ENCODE assay signal across 10 cellular contexts in the genomic region with DNA sequence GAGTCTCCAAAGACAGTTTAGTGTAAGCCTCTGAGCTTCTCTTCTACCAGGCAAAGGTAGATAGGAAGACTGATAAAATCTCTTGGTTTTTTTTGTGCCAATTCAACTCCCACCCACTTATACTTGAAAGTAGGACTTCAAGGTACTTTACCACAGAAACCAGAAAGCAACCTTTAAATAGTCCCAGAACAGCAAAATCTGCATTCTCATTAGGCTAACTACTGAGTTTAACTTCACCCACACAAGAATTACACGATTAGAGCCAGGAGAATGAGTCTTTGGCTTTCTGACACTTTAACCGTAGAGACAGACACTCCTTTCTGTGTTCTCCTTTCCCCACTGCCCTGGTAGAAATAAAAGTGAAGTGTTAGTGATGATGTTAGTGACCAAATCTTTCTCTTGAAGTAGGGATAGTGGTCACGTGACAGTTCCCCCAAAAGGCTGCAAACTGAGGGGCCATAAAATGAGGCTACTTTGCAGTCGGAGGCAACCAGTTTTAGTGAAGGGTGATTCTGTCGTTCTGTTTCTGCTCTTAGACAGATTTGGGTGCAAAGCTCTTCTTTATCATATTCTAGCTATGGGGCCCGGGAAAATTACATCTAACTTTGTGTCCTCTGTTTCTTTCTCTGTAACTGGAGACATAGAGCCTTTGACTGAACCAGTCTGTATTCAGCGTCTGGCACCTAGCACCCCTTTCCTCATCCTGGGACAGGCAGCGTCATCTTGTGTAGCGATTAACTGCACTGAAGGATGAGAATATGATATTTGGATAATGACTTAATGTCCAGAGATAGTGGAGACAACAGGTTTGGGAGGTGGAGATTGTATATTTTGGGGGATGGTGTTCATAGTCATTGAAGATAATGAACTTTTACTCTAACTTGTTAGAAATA.
DNase-seq lines count a peak whose midpoint lies in the region; ATAC-seq and TF ChIP-seq lines count a peak whose summit lies in the region.
"Had no signal": no experiment of that assay in that cellular context is flagged by ENCODE, and none has a peak within 500 bp of the region (broad histone marks: within the 10 kb centered on the region; RNA-seq: fewer than 3 reads in every experiment).

No MANE protein-coding gene starts in this region.

- peaks cover 7% of the 10 kb centered on the region for H3K27me3 Mint-ChIP-seq in activated T-cell treated with anti-CD3 and anti-CD28 coated beads, Interleukin-2, amount 50 U/mL, for 24 hours
- peaks cover 13% of the 10 kb centered on the region for H3K27me3 Mint-ChIP-seq in stimulated activated naive CD8-positive, alpha-beta T cell treated with anti-CD3 and anti-CD28 coated beads, Interleukin-15, Interleukin-2, amounts not matched to agents 100 ng/mL and 50 ng/mL, for 24 hours
- H3K27me3 Mint-ChIP-seq: naive B cell had no signal

- H3K9me2 ChIP-seq in PC-3 (replicated peaks; ENCODE audit: low read length): no peaks in the 10 kb centered on the region

- no peaks in the 10 kb centered on the region for H4K20me1 ChIP-seq in PC-3 (ENCODE audit: low read length)

- H3F3A ChIP-seq in PC-3 (ENCODE audit: low read length, unreplicated experiment): no peaks in the 10 kb centered on the region

- CTCF ChIA-PET in PC-3 (lab: Charles Lee): no interaction called here

- no peaks in the 10 kb centered on the region for H3K36me3 Mint-ChIP-seq in activated T-cell treated with anti-CD3 and anti-CD28 coated beads, Interleukin-2, amount 50 U/mL, for 24 hours (ENCODE audit: low read depth)
- H3K36me3 Mint-ChIP-seq in stimulated activated naive CD8-positive, alpha-beta T cell treated with anti-CD3 and anti-CD28 coated beads, Interleukin-15, Interleukin-2, amounts not matched to agents 100 ng/mL and 50 ng/mL, for 24 hours (ENCODE audit: low read depth): no peaks in the 10 kb centered on the region
- H3K36me3 Mint-ChIP-seq: naive B cell had no signal

- H2AFZ ChIP-seq in PC-3 (ENCODE audit: low read length): no peak overlapping the region

- peak; percentile 94 for ATAC-seq in HG02588 (IDR thresholded peaks at IDR 0.05; ENCODE audit: unreplicated experiment)
- peak; percentile 93 for ATAC-seq in HG03558 (IDR thresholded peaks at IDR 0.05; ENCODE audit: extremely low read depth, unreplicated experiment)
- ATAC-seq in HG02970 (IDR thresholded peaks at IDR 0.05; ENCODE audit: low FRiP score, unreplicated experiment): no peak
- ATAC-seq in PC-3: no peak

- POLR2A ChIA-PET in PC-3 (lab: Charles Lee; ENCODE audit: unreplicated experiment): no interaction called here

- peaks cover 22% of the 10 kb centered on the region for H3K4me1 Mint-ChIP-seq in activated T-cell treated with anti-CD3 and anti-CD28 coated beads, Interleukin-2, amount 50 U/mL, for 24 hours (ENCODE audit: low read depth)
- H3K4me1 Mint-ChIP-seq in stimulated activated naive CD8-positive, alpha-beta T cell treated with anti-CD3 and anti-CD28 coated beads, Interleukin-15, Interleukin-2, amounts not matched to agents 100 ng/mL and 50 ng/mL, for 24 hours (ENCODE audit: low read depth): peaks cover 16% of the 10 kb centered on the region
- H3K4me1 Mint-ChIP-seq: naive B cell had no signal

- H3K27ac Mint-ChIP-seq in activated T-cell treated with anti-CD3 and anti-CD28 coated beads, Interleukin-2, amount 50 U/mL, for 24 hours: peak overlapping the region; percentile 8
- H3K27ac Mint-ChIP-seq in stimulated activated naive CD8-positive, alpha-beta T cell treated with anti-CD3 and anti-CD28 coated beads, Interleukin-15, Interleukin-2, amounts not matched to agents 100 ng/mL and 50 ng/mL, for 24 hours: no peak overlapping the region

- H3K4me3 Mint-ChIP-seq in activated T-cell treated with anti-CD3 and anti-CD28 coated beads, Interleukin-2, amount 50 U/mL, for 24 hours: no peak overlapping the region
- H3K4me3 Mint-ChIP-seq in stimulated activated naive CD8-positive, alpha-beta T cell treated with anti-CD3 and anti-CD28 coated beads, Interleukin-15, Interleukin-2, amounts not matched to agents 100 ng/mL and 50 ng/mL, for 24 hours: peak overlapping the region; percentile 0
- H3K4me3 Mint-ChIP-seq: naive B cell had no signal

- intact Hi-C loops in colonic mucosa (cut with DNase I) (no loop called here), PC-3 (cut with micrococcal nuclease) (no loop called here)

- BruUV-seq in PC-3 (replicated peaks; lab: Mats Ljungman, UMichigan): no TSS peak

- H3K27me3 ChIP-seq in colonic mucosa (no peaks in the 10 kb centered on the region), PC-3 (ENCODE audit: low read length) (no peaks in the 10 kb centered on the region)

- H3K9me3 Mint-ChIP-seq in activated T-cell treated with anti-CD3 and anti-CD28 coated beads, Interleukin-2, amount 50 U/mL, for 24 hours: no peaks in the 10 kb centered on the region
- H3K9me3 Mint-ChIP-seq in stimulated activated naive CD8-positive, alpha-beta T cell treated with anti-CD3 and anti-CD28 coated beads, Interleukin-15, Interleukin-2, amounts not matched to agents 100 ng/mL and 50 ng/mL, for 24 hours: no peaks in the 10 kb centered on the region
- H3K9me3 Mint-ChIP-seq: naive B cell had no signal

- H3K4me1 ChIP-seq in colonic mucosa: no peaks in the 10 kb centered on the region
- H3K4me1 ChIP-seq in PC-3 (ENCODE audit: insufficient read depth, low read length): peaks cover 16% of the 10 kb centered on the region

- no peak overlapping the region for H3K4me2 ChIP-seq in PC-3 (ENCODE audit: low read length)

- H3K9me3 ChIP-seq in colonic mucosa (no peaks in the 10 kb centered on the region), PC-3 (ENCODE audit: low read length) (no peaks in the 10 kb centered on the region)

- no peak for TF ChIP-seq CTCF in colonic mucosa (IDR thresholded peaks at IDR 0.05)
- no peak for TF ChIP-seq CTCF in PC-3 (conservative IDR thresholded peaks at IDR 0.05; ENCODE audit: low read depth, low read length)

- no peaks in the 10 kb centered on the region for H3K79me2 ChIP-seq in PC-3 (ENCODE audit: low read length)

- H3K9ac ChIP-seq in colonic mucosa (ENCODE audit: low read depth in 2 of 2, low read length in 2 of 2) (no peak overlapping the region), PC-3 (ENCODE audit: low read length) (no peak overlapping the region)

- H3K27ac ChIP-seq in colonic mucosa: no peak overlapping the region
- H3K27ac ChIP-seq in PC-3 (ENCODE audit: low read length): no peak overlapping the region

- no peak for DNase-seq in activated T-cell treated with anti-CD3 and anti-CD28 coated beads, Interleukin-2, amount 50 U/mL, for 24 hours
- DNase-seq in activated T-cell treated with anti-CD3 and anti-CD28 coated beads, Interleukin-2, amount 50 U/mL, for 48 hours: no peak
- DNase-seq in colonic mucosa: no peak
- no peak for DNase-seq in PC-3
- DNase-seq: ACHN, naive B cell had no signal

- no peak overlapping the region for H3K4me3 ChIP-seq in colonic mucosa
- no peak overlapping the region for H3K4me3 ChIP-seq in PC-3 (ENCODE audit: low read length)

- H3K36me3 ChIP-seq in colonic mucosa (no peaks in the 10 kb centered on the region), PC-3 (ENCODE audit: low read depth, low read length) (no peaks in the 10 kb centered on the region)

Comparison
In these comparisons a context has a peak if more than half of its experiments do, and no peak if none do; other contexts are left out.
1. ATAC-seq: peak in HG02588 (single experiment) and HG03558 (single experiment); none in HG02970 (single experiment) and PC-3 (single experiment).